8 cellular contexts compared by ENCODE assay signal in the genomic region with DNA sequence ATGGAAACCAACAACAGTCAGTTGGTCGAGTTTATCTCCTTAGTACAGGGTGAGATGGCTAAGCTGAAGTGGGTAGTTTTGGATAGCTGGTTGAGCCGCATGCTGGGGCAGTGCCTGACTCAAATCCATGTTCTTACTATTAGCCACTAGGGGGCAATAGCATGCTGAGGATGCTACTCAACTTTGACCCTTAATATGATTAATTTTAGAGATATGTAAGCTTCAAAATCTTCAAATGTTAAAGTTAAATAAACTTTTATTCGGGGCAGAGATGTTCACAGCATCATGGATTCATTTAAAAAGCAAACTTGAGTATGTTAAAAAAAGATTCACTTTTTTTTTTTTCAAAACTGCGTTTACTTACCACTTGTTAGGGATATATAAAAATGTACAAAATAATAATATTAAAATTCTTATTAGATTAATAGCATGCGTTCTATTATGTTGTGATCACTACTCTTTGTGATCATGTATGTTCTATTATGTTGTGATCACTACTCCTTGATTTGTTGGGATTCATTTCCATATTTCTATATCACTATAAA. TPM values are rescaled to one million over a fixed set of nuclear protein-coding genes. Genes with fewer than 3 reads are reported as not detected.
DNase-seq lines count a peak whose midpoint lies in the region; ATAC-seq and TF ChIP-seq lines count a peak whose summit lies in the region.

No MANE protein-coding gene starts in this region.

- H3K4me3 ChIP-seq in SJCRH30 (no peak overlapping the region), liver (ENCODE audit: low read depth in 1 of 3, low read length in 3 of 3) (no peak overlapping the region), suprapubic skin (no peak overlapping the region)

- no peaks in the 10 kb centered on the region for H3K36me3 ChIP-seq in SJCRH30
- H3K36me3 ChIP-seq in liver (ENCODE audit: control insufficient read depth in 4 of 4, insufficient read depth in 3 of 4, low read depth in 1 of 4, low read length in 3 of 4), result no peaks in the 10 kb centered on the region
- no peaks in the 10 kb centered on the region for H3K36me3 ChIP-seq in suprapubic skin

- TF ChIP-seq EP300 in suprapubic skin (IDR thresholded peaks at IDR 0.05), result no peak

- H3K27ac ChIP-seq in SJCRH30, result no peak overlapping the region
- H3K27ac ChIP-seq in liver (ENCODE audit: low read depth in 1 of 2, low read length in 2 of 2), result no peak overlapping the region
- no peak overlapping the region for H3K27ac ChIP-seq in suprapubic skin

- DNase-seq in DMS153 (lab: John Stamatoyannopoulos, UW) (peak; percentile 36), HuH-7.5 (ENCODE audit: low spot score) (peak; percentile 42), SJCRH30 (peak; percentile 54 to 83), cerebellar cortex (ENCODE audit: low spot score) (peak; percentile 35), suprapubic skin (ENCODE audit: low spot score in 2 of 2) (no peak), UCSD-AML1 (lab: John Stamatoyannopoulos, UW; ENCODE audit: unreplicated experiment) (no peak)

- H3K4me1 ChIP-seq in SJCRH30 (peaks cover 6% of the 10 kb centered on the region; the same call in 1 of the 2 replicates), liver (ENCODE audit: control insufficient read depth in 4 of 4, insufficient read depth in 4 of 4, low read length in 3 of 4) (no peaks in the 10 kb centered on the region), suprapubic skin (no peaks in the 10 kb centered on the region)

- H3K9me3 ChIP-seq in SJCRH30 (replicated peaks) (no peaks in the 10 kb centered on the region), liver (ENCODE audit: control insufficient read depth in 4 of 4, low read length in 3 of 4) (no peaks in the 10 kb centered on the region), suprapubic skin (no peaks in the 10 kb centered on the region)

- ATAC-seq in GM19467 (IDR thresholded peaks at IDR 0.05; ENCODE audit: unreplicated experiment), result peak; percentile 61

- H3K9ac ChIP-seq in liver (ENCODE audit: low read depth in 1 of 2, low read length in 2 of 2), result no peak overlapping the region

- TF ChIP-seq RAD21 in liver (IDR thresholded peaks at IDR 0.05), result peak; percentile 87

- WGBS in liver, result 24% methylated on average over 5 of the region's 5 CpGs
- 28% methylated on average over 5 of the region's 5 CpGs for WGBS in suprapubic skin

- H3K27me3 ChIP-seq in SJCRH30 (no peaks in the 10 kb centered on the region), liver (ENCODE audit: control insufficient read depth in 4 of 4, insufficient read depth in 4 of 4, low read length in 3 of 4) (no peaks in the 10 kb centered on the region), suprapubic skin (no peaks in the 10 kb centered on the region)

- TF ChIP-seq POLR2A in suprapubic skin (IDR thresholded peaks at IDR 0.05), result no peak

- TF ChIP-seq CTCF in liver (IDR thresholded peaks at IDR 0.05; ENCODE audit: low read depth, low read length, missing input control), result peak; percentile 71
- TF ChIP-seq CTCF in suprapubic skin (IDR thresholded peaks at IDR 0.05), result peak; percentile 40 to 74

TF ChIP-seq in liver, 16 proteins besides CTCF, POLR2A, EP300 and RAD21:
- peak; percentile 69 for TF ChIP-seq NR2F2 (IDR thresholded peaks at IDR 0.05)
- TF ChIP-seq EGR1 (IDR thresholded peaks at IDR 0.05; ENCODE audit: low read depth in 2 of 2), result no peak
- TF ChIP-seq HNF4A (conservative IDR thresholded peaks at IDR 0.05), result peak in 1 of 2 donors; percentile 14

RNA-seq across cellular contexts. Expression of a gene that starts 57.0 kb away (rescaled TPM):
- 0.43 and 0.55 TPM in 2 replicates for total RNA-seq in SJCRH30 (2014; rRNA removed; shearing (Covaris generic))
- total RNA-seq in liver (under 1 TPM; 0.42 to 0.67 TPM), suprapubic skin (1 to 10 TPM in 1 of 4 donors, under 1 TPM in 1, not detected in 2; 0.34 to 7.6 TPM)
- polyA plus RNA-seq in liver, result under 1 TPM; 0.07 to 0.26 TPM

Comparison
In these comparisons a context has a peak if more than half of its experiments do, and no peak if none do; other contexts are left out.
1. DNase-seq: peak in DMS153 (single experiment), HuH-7.5 (single experiment), SJCRH30 (2 of 2) and cerebellar cortex (single experiment); none in suprapubic skin (0 of 2) and UCSD-AML1 (single experiment).